In the genomic region with DNA sequence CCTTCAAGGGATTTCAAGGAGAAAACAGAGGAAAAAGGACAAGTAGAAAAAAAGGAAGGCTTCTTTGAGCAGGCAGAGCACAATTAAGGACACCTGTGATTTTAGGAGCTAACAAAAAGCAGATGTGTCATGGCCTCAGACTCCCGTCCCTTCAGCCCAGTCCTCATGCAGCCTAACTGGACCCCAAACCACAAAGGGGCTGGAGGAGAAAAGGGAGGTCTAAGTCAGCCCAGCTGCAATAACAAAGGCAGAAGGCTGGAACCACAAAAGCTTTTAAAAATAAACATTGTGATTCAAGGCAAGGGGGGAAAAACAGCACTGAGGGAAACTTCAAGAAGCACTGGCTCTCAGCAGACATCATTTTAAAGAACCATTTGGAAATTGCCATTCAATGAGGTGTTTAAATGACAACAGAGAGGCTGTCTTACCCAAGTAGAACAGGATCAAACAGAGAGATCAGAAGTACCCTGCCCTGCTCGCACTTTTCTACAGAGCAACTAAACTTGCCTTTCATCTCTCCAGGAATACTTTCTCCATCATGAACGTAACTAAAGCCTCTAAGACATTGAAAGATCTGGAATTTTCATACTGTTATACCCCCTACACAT, we compare ENCODE assay signal across 1 cellular context.
TF ChIP-seq lines count a peak whose summit lies in the region.

No MANE protein-coding gene starts in this region.

TF ChIP-seq in H1, 55 proteins besides CTCF, POLR2A, EP300 and RAD21 (continued from another document):
- 0 out of 2 replicates have a peak, but pooled peaks have one; percentile 58 for TF ChIP-seq TCF12 (IDR thresholded peaks at IDR 0.05; ENCODE audit: low read depth, low read length)
- no peak for TF ChIP-seq MAFK (IDR thresholded peaks at IDR 0.05; ENCODE audit: low read depth, low read length)
